ENCODE assay signal across 1 cellular context in genomic region chr22:45318558-45319318, GRCh38.
TF ChIP-seq lines count a peak whose summit lies in the region.

No MANE protein-coding gene starts in this region.

TF ChIP-seq in HEK293, 187 proteins besides CTCF, POLR2A, EP300 and RAD21 (continued from another document):
- no peak for TF ChIP-seq PRDM10 (tag by site-specific recombination; IDR thresholded peaks at IDR 0.05)
- TF ChIP-seq ZBTB6 (tag by site-specific recombination; IDR thresholded peaks at IDR 0.05): no peak
- TF ChIP-seq ZNF302 (tag by site-specific recombination; IDR thresholded peaks at IDR 0.05; ENCODE audit: low read depth): no peak
- TF ChIP-seq PRDM6 (tag by site-specific recombination; IDR thresholded peaks at IDR 0.05): peak; percentile 54
- TF ChIP-seq ZNF248 (tag by site-specific recombination; IDR thresholded peaks at IDR 0.05): no peak
- no peak for TF ChIP-seq ZNF664 (tag by site-specific recombination; IDR thresholded peaks at IDR 0.05)
- TF ChIP-seq ZNF366 (tag by site-specific recombination; conservative IDR thresholded peaks at IDR 0.05): 0 out of 2 replicates have a peak, but pooled peaks have one; percentile 6
- 0 out of 2 replicates have a peak, but pooled peaks have one; percentile 68 for TF ChIP-seq ZNF629 (tag by site-specific recombination; IDR thresholded peaks at IDR 0.05)
- no peak for TF ChIP-seq ZNF214 (tag by site-specific recombination; IDR thresholded peaks at IDR 0.05; ENCODE audit: borderline replicate concordance)
TF ChIP-seq in HEK293: peak in this region for 7.
